ENCODE assay signal across 9 cellular contexts in genomic region chr17:57911834-57912673, GRCh38. TPM values are rescaled to one million over a fixed set of nuclear protein-coding genes. Genes with fewer than 3 reads are reported as not detected.
A peak's percentile ranks its signal among the peaks of the same experiment; 100 is the strongest.
DNase-seq lines count a peak whose midpoint lies in the region; ATAC-seq lines count a peak whose summit lies in the region.
"Had no signal": no experiment of that assay in that cellular context is flagged by ENCODE, and none has a peak within 500 bp of the region (broad histone marks: within the 10 kb centered on the region; RNA-seq: fewer than 3 reads in every experiment).

No MANE protein-coding gene starts in this region.

- H3K27me3 Mint-ChIP-seq in T-helper 17 cell = peaks cover 11% of the 10 kb centered on the region

- peaks cover under 1% of the 10 kb centered on the region for H3K4me1 Mint-ChIP-seq in T-helper 17 cell

- ATAC-seq in T-helper 17 cell (no peak), right cardiac atrium (peak; percentile 89 to 94), HG03460 (IDR thresholded peaks at IDR 0.05; ENCODE audit: unreplicated experiment) (no peak), GM18511 (IDR thresholded peaks at IDR 0.05; ENCODE audit: unreplicated experiment) (no peak)

- H3K4me3 ChIP-seq in MG63 = no peak overlapping the region
- no peak overlapping the region for H3K4me3 ChIP-seq in right cardiac atrium (ENCODE audit: low read length)
- peak overlapping the region; percentile 26 to 55 for H3K4me3 ChIP-seq in stomach smooth muscle (ENCODE audit: low read length in 2 of 2)

- H3K9me3 ChIP-seq in MG63 (no peaks in the 10 kb centered on the region), T-helper 17 cell (ENCODE audit: control insufficient read depth, low read length, poor library complexity, severe bottlenecking) (no peaks in the 10 kb centered on the region), right cardiac atrium (ENCODE audit: control insufficient read depth, low read length) (no peaks in the 10 kb centered on the region), stomach smooth muscle (ENCODE audit: control insufficient read depth in 2 of 2, low read length in 2 of 2) (no peaks in the 10 kb centered on the region)
- H3K9me3 ChIP-seq: neutrophil had no signal

- intact Hi-C loops in right cardiac atrium (cut with DNase I) = no loop called here

- H3K27ac Mint-ChIP-seq in T-helper 17 cell = peak overlapping the region; percentile 41

- peak; percentile 81 for DNase-seq in MG63
- no peak for DNase-seq in T-helper 17 cell
- DNase-seq in right cardiac atrium = peak; percentile 96 to 99 (median 97)
- no peak for DNase-seq in iPS-NIHi7 (ENCODE audit: extremely low spot score)
- no peak for DNase-seq in T-helper 9 cell

- H3K27me3 ChIP-seq in MG63 = no peaks in the 10 kb centered on the region
- no peaks in the 10 kb centered on the region for H3K27me3 ChIP-seq in right cardiac atrium (ENCODE audit: control insufficient read depth, insufficient read depth)
- no peaks in the 10 kb centered on the region for H3K27me3 ChIP-seq in stomach smooth muscle (ENCODE audit: control insufficient read depth in 1 of 2, insufficient read depth in 2 of 2, low read length in 2 of 2)
- H3K27me3 ChIP-seq: neutrophil had no signal

- peaks cover 2% of the 10 kb centered on the region for H3K36me3 Mint-ChIP-seq in T-helper 17 cell (ENCODE audit: low read depth)

- H3K27ac ChIP-seq in right cardiac atrium (ENCODE audit: low read length) (peak overlapping the region; percentile 76), stomach smooth muscle (ENCODE audit: low read length) (peak overlapping the region; percentile 78)
- H3K27ac ChIP-seq: neutrophil had no signal

- WGBS in right cardiac atrium = 30% methylated on average over 13 of the region's 13 CpGs

- peaks cover 25% of the 10 kb centered on the region for H3K4me1 ChIP-seq in right cardiac atrium (ENCODE audit: control insufficient read depth, insufficient read depth, low read length)
- H3K4me1 ChIP-seq in stomach smooth muscle (ENCODE audit: control insufficient read depth, insufficient read depth, low read length) = peaks cover 67% of the 10 kb centered on the region

- H3K36me3 ChIP-seq in MG63 (no peaks in the 10 kb centered on the region; the same call in 1 of the 2 replicates), stomach smooth muscle (ENCODE audit: control insufficient read depth in 2 of 2, insufficient read depth in 2 of 2, low read length in 2 of 2) (no peaks in the 10 kb centered on the region)
- H3K36me3 ChIP-seq: neutrophil had no signal

- H3K9ac ChIP-seq in stomach smooth muscle (ENCODE audit: low read length in 2 of 2) = peak overlapping the region in 1 of 2 donors; percentile 29

- no peak overlapping the region for H3K4me3 Mint-ChIP-seq in T-helper 17 cell

RNA-seq across cellular contexts. Expression of gene CUEDC1, which starts 43.2 kb away (rescaled TPM):
- 3.0 and 10.2 TPM in 2 replicates for total RNA-seq in MG63 (2014; rRNA removed; shearing (Covaris generic); ENCODE audit: low replicate concordance)
- total RNA-seq in T-helper 17 cell (under 1 TPM; 0.21 to 0.82 TPM), right cardiac atrium (10 to 100 TPM; 53.1 to 60.5 (median 55.1) TPM)
- 41.0 TPM for polyA plus RNA-seq in right cardiac atrium

Comparison
In these comparisons a context has a peak if more than half of its experiments do, and no peak if none do; other contexts are left out.
1. DNase-seq: peak in MG63 (single experiment) and right cardiac atrium (3 of 3); none in T-helper 17 cell (0 of 3), iPS-NIHi7 (single experiment) and T-helper 9 cell (single experiment).
2. H3K4me3 ChIP-seq: peak in stomach smooth muscle (2 of 2); none in MG63 (single experiment) and right cardiac atrium (single experiment).
3. ATAC-seq: peak in right cardiac atrium (2 of 2); none in T-helper 17 cell (single experiment), HG03460 (single experiment) and GM18511 (single experiment).